12 cellular contexts compared by ENCODE assay signal in the genomic region with DNA sequence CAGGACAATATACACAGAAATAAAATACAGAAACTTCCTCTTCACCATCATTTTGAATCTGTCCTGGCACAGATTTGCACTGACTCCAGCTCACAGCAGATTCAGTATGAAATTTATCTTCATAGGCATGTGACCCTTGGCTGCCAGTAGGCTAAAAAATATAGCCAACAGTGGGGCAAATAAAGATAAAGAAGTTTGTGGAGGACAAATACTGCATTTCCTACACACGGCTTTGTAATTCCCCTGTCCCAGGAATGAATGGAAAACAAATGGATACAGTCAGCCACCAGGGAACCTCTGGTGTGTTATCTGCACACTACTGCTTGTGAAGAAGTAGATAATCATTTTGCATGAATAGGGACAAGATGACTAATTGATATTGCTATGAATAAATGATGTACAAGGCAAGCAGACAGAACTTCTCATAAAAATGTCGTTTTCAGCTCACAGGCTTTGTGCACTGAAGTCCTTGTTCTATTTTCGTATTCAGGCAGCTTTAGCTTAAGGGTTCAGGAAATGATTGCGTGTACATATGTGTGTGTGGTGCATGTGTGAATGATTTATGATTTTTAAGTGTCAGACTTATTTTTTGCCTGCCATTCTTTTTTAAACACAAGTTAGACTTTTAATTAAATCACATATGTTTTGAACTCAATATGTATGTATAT.
DNase-seq lines count a peak whose midpoint lies in the region; ATAC-seq and TF ChIP-seq lines count a peak whose summit lies in the region.
"Had no signal": no experiment of that assay in that cellular context is flagged by ENCODE, and none has a peak within 500 bp of the region (broad histone marks: within the 10 kb centered on the region; RNA-seq: fewer than 3 reads in every experiment).

No MANE protein-coding gene starts in this region.

- CTCF ChIA-PET in Panc1 (lab: Charles Lee) = no interaction called here

- H3K27ac Mint-ChIP-seq in nephron = peak overlapping the region; percentile 73 to 87 (median 85)
- no peak overlapping the region; a peak in 1 of 7 replicates for H3K27ac Mint-ChIP-seq in H9
- H3K27ac Mint-ChIP-seq: activated naive CD4-positive, alpha-beta T cell treated with anti-CD3 and anti-CD28 coated beads, Interleukin-2, amount 50 U/mL, for 72 hours; B cell had no signal

- H3K27me3 Mint-ChIP-seq in nephron (ENCODE audit: low read depth) (peaks cover 10% of the 10 kb centered on the region), H9 (ENCODE audit: low read depth) (no peaks in the 10 kb centered on the region)
- H3K27me3 Mint-ChIP-seq: B cell had no signal

- no peak for TF ChIP-seq CTCF in Panc1 (IDR thresholded peaks at IDR 0.05)
- TF ChIP-seq CTCF in fibroblast of pulmonary artery (IDR thresholded peaks at IDR 0.05; ENCODE audit: low read length, missing control alignments) = no peak
- TF ChIP-seq CTCF in nephron (IDR thresholded peaks at IDR 0.05; ENCODE audit: unreplicated experiment in 3 of 3) = no peak
- no peak for TF ChIP-seq CTCF in H9 (conservative IDR thresholded peaks at IDR 0.05)

- WGBS in H9 (ENCODE audit: extremely low coverage, insufficient read length, low lambda C conversion rate) = no CpG with 5 or more reads among the region's 4 CpGs

- H2AFZ ChIP-seq in H9 (ENCODE audit: low read length) = no peak overlapping the region

- H3K27me3 ChIP-seq in Panc1 (ENCODE audit: control insufficient read depth, insufficient read depth, low read length) (no peaks in the 10 kb centered on the region), H9 (ENCODE audit: insufficient read depth, low read length) (no peaks in the 10 kb centered on the region; the same call in 1 of the 2 replicates)
- H3K27me3 ChIP-seq: esophagus muscularis mucosa had no signal

- H3K4me3 ChIP-seq in Panc1 (ENCODE audit: low read depth in 2 of 2, low read length in 2 of 2) (no peak overlapping the region), fibroblast of pulmonary artery (replicated peaks; ENCODE audit: low read depth, low read length) (no peak overlapping the region)
- H3K4me3 ChIP-seq: esophagus muscularis mucosa had no signal

- H3K79me2 ChIP-seq in H9 (ENCODE audit: insufficient read depth, low read length) = no peaks in the 10 kb centered on the region

- no peak overlapping the region for H2BK15ac ChIP-seq in H9 (ENCODE audit: low read depth, low read length)

- no peak overlapping the region for H3K9ac ChIP-seq in H9 (ENCODE audit: extremely low read depth, insufficient read length, low read length)

- BruUV-seq in Panc1 (replicated peaks; lab: Mats Ljungman, UMichigan) = no TSS peak

- no peak overlapping the region for H3K18ac ChIP-seq in H9 (ENCODE audit: insufficient read length, low read depth, low read length)

- no peak overlapping the region for H3K4me3 Mint-ChIP-seq in nephron
- H3K4me3 Mint-ChIP-seq in H9 = no peak overlapping the region
- H3K4me3 Mint-ChIP-seq: B cell had no signal

- no peak overlapping the region for H4K8ac ChIP-seq in H9 (replicated peaks; ENCODE audit: insufficient read length, low read depth, low read length)

- H3T11ph ChIP-seq in H9 (ENCODE audit: low read length) = no peak overlapping the region

- H3K9me3 ChIP-seq in Panc1 (ENCODE audit: control insufficient read depth, insufficient read depth, low read depth, low read length) (no peaks in the 10 kb centered on the region), H9 (ENCODE audit: control insufficient read depth, low read depth, low read length) (no peaks in the 10 kb centered on the region)
- H3K9me3 ChIP-seq: esophagus muscularis mucosa had no signal

- no peak overlapping the region for H3K4ac ChIP-seq in H9 (ENCODE audit: low read depth, low read length)

- no peak overlapping the region for H2BK120ac ChIP-seq in H9 (ENCODE audit: low read depth, low read length, poor library complexity, severe bottlenecking)

- H3K4me2 ChIP-seq in H9 (ENCODE audit: insufficient read depth, insufficient read length, low read length) = no peak overlapping the region

- no peaks in the 10 kb centered on the region for H3K36me3 Mint-ChIP-seq in nephron (ENCODE audit: low read depth)
- H3K36me3 Mint-ChIP-seq in H9 (ENCODE audit: insufficient read depth in 1 of 3, low read depth in 3 of 3) = no peaks in the 10 kb centered on the region
- H3K36me3 Mint-ChIP-seq: activated naive CD4-positive, alpha-beta T cell treated with anti-CD3 and anti-CD28 coated beads, Interleukin-2, amount 50 U/mL, for 72 hours had no signal

- DNase-seq in EH (ENCODE audit: low read depth) = peak; percentile 46
- DNase-seq in Panc1 (ENCODE audit: low read depth, low spot score) = no peak
- peak; percentile 73 for DNase-seq in fibroblast of pulmonary artery (ENCODE audit: low read depth)
- DNase-seq in H9 = no peak
- no peak for DNase-seq in activated CD4-positive, alpha-beta T cell treated with anti-CD3 and anti-CD28 coated beads for 1 hour

- H2BK20ac ChIP-seq in H9 (ENCODE audit: low read depth, low read length, poor library complexity, severe bottlenecking) = no peak overlapping the region

- no peak overlapping the region for H3K23ac ChIP-seq in H9 (ENCODE audit: insufficient read length, low read depth, low read length)

- H3K4me1 ChIP-seq in Panc1 (ENCODE audit: control insufficient read depth, insufficient read depth, low read length) (peaks cover 11% of the 10 kb centered on the region), H9 (ENCODE audit: insufficient read depth, low read length) (no peaks in the 10 kb centered on the region)

- no peaks in the 10 kb centered on the region for H3K23me2 ChIP-seq in H9 (ENCODE audit: insufficient read length, low read depth, low read length, poor library complexity, severe bottlenecking)

- H2BK5ac ChIP-seq in H9 (ENCODE audit: insufficient read length, low read length) = no peak overlapping the region

- H3K14ac ChIP-seq in H9 (ENCODE audit: insufficient read depth, low read length) = no peak overlapping the region

- POLR2A ChIA-PET in Panc1 (lab: Charles Lee) = no interaction called here

- peak overlapping the region; percentile 36; the same call in 1 of the 2 replicates for H3K27ac ChIP-seq in Panc1 (ENCODE audit: low read length)
- H3K27ac ChIP-seq in H9 (ENCODE audit: insufficient read length, low read depth, low read length) = no peak overlapping the region
- H3K27ac ChIP-seq: esophagus muscularis mucosa had no signal

- no peak overlapping the region for H4K5ac ChIP-seq in H9 (ENCODE audit: insufficient read length, low read depth, low read length)

- H3K4me1 Mint-ChIP-seq in nephron (peaks cover 58% of the 10 kb centered on the region), H9 (peaks cover 5 to 6% of the 10 kb centered on the region in 2 experiments)

- ATAC-seq in Panc1 = peak; percentile 67
- ATAC-seq in HG03432 (IDR thresholded peaks at IDR 0.05; ENCODE audit: unreplicated experiment) = no peak
- ATAC-seq in GM18519 (IDR thresholded peaks at IDR 0.05; ENCODE audit: low FRiP score, unreplicated experiment) = no peak
- ATAC-seq: activated CD4-positive, CD25-positive, alpha-beta regulatory T cell treated with anti-CD3 and anti-CD28 coated beads, Interleukin-2, amount 50 U/mL, for 24 hours; activated naive CD4-positive, alpha-beta T cell treated with anti-CD3 and anti-CD28 coated beads, Interleukin-2, amount 50 U/mL, for 72 hours had no signal

- H3K36me3 ChIP-seq in Panc1 (ENCODE audit: control insufficient read depth, insufficient read depth, low read length) = no peaks in the 10 kb centered on the region
- H3K36me3 ChIP-seq: esophagus muscularis mucosa had no signal

- intact Hi-C loops in Panc1 (cut with micrococcal nuclease; ENCODE audit: unreplicated experiment) = loop anchor here (10.0 kb wide), 2 partner anchors 327 to 663 kb away; no protein-coding TSS in a partner anchor

- in situ Hi-C loops in Panc1 (cut with HindIII; ENCODE audit: low pct_unique_long_range_greater_than_20kb, low sequenced_read_pairs) = no loop called here

- no peak overlapping the region for H4K91ac ChIP-seq in H9 (ENCODE audit: insufficient read length, low read depth, low read length)

- no peaks in the 10 kb centered on the region for H4K20me1 ChIP-seq in H9 (ENCODE audit: control insufficient read depth, insufficient read depth, insufficient read length)

- no peaks in the 10 kb centered on the region for H3K9me3 Mint-ChIP-seq in nephron
- H3K9me3 Mint-ChIP-seq in H9 = no peaks in the 10 kb centered on the region
- H3K9me3 Mint-ChIP-seq: activated naive CD4-positive, alpha-beta T cell treated with anti-CD3 and anti-CD28 coated beads, Interleukin-2, amount 50 U/mL, for 72 hours had no signal

- no peak overlapping the region for H3K56ac ChIP-seq in H9 (ENCODE audit: insufficient read length, low read depth, low read length)

- H2BK12ac ChIP-seq in H9 (ENCODE audit: insufficient read length, low read depth, low read length) = no peak overlapping the region

- H2AK5ac ChIP-seq in H9 (ENCODE audit: insufficient read length, low read length) = no peak overlapping the region

- H3K79me1 ChIP-seq in H9 (ENCODE audit: insufficient read depth, low read depth, low read length, poor library complexity, severe bottlenecking) = no peaks in the 10 kb centered on the region

Comparison
In these comparisons a context has a peak if more than half of its experiments do, and no peak if none do; other contexts are left out.
1. DNase-seq: peak in EH (single experiment) and fibroblast of pulmonary artery (single experiment); none in Panc1 (single experiment), H9 (single experiment) and activated CD4-positive, alpha-beta T cell treated with anti-CD3 and anti-CD28 coated beads for 1 hour (single experiment).
2. H3K27ac Mint-ChIP-seq: peak in nephron (3 of 3); none in H9 (0 of 3).